In the genomic region with DNA sequence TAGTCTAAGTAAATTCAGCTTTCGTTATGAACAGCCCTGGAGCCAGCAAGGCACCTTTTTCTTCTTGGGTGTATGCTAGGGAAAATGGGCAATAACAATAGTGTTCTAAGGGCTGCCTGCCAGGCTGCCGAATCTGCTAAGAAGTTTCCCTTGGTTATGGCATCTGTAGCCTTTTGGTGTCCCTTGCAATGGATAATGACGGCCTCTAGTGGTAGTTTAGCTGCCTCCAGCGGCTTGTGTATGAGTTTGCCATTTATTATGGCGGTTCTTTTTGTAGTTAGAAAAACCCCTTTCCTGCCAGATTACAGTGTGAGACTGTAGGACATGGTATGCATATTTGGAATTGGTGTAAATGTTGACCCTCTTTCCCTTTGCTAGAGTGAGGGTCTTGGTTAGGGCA, we compare ENCODE assay signal across 19 cellular contexts.
"Had no signal": no experiment of that assay in that cellular context is flagged by ENCODE, and none has a peak within 500 bp of the region (broad histone marks: within the 10 kb centered on the region; RNA-seq: fewer than 3 reads in every experiment).

No MANE protein-coding gene starts in this region.

- FAIRE-seq: frontal cortex, islet of Langerhans had no signal

- H3K27me3 ChIP-seq: heart left ventricle, neutrophil, right atrium auricular region, sigmoid colon, testis, tibial nerve had no signal

- ATAC-seq: heart left ventricle; naive thymus-derived CD4-positive, alpha-beta T cell; stimulated activated naive B cell treated with anti-CD40 and anti-IgM and Interleukin-4, amounts not matched to agents 10 μg/mL and 1 μg/mL and 100 μg/mL, for 72 hours; stimulated activated naive CD8-positive, alpha-beta T cell treated with anti-CD3 and anti-CD28 coated beads, Interleukin-15, amount 100 ng/mL, for 72 hours had no signal

- H3K27ac Mint-ChIP-seq: naive thymus-derived CD4-positive, alpha-beta T cell; nephron progenitor cell; stimulated activated naive B cell treated with anti-CD40 and anti-IgM and Interleukin-4, amounts not matched to agents 10 μg/mL and 1 μg/mL and 100 μg/mL, for 72 hours; stimulated activated naive CD8-positive, alpha-beta T cell treated with anti-CD3 and anti-CD28 coated beads, Interleukin-15, amount 100 ng/mL, for 72 hours had no signal

- H3K9me3 ChIP-seq: heart left ventricle, neutrophil, right atrium auricular region, sigmoid colon, testis, tibial nerve had no signal

- H3K27me3 Mint-ChIP-seq: naive thymus-derived CD4-positive, alpha-beta T cell; stimulated activated naive B cell treated with anti-CD40 and anti-IgM and Interleukin-4, amounts not matched to agents 10 μg/mL and 1 μg/mL and 100 μg/mL, for 72 hours; stimulated activated naive CD8-positive, alpha-beta T cell treated with anti-CD3 and anti-CD28 coated beads, Interleukin-15, amount 100 ng/mL, for 72 hours had no signal

- DNase-seq: effector CD4-positive, alpha-beta T cell; heart left ventricle; hippocampal formation; kidney glomerular epithelial cell; naive thymus-derived CD4-positive, alpha-beta T cell; nephron progenitor cell; sigmoid colon; stimulated activated CD4-positive, alpha-beta T cell treated with anti-CD3 and anti-CD28 coated beads, Interleukin-2, amount 100 ng/mL, for 24 hours; stimulated activated CD4-positive, alpha-beta T cell treated with anti-CD3 and anti-CD28 coated beads, Interleukin-4, amount 100 ng/mL, for 4 hours; stimulated activated naive B cell treated with anti-CD40 and anti-IgM and Interleukin-4, amounts not matched to agents 10 μg/mL and 1 μg/mL and 100 μg/mL, for 72 hours; stimulated activated naive CD8-positive, alpha-beta T cell treated with anti-CD3 and anti-CD28 coated beads, Interleukin-15, amount 100 ng/mL, for 72 hours; testis had no signal

- H3K4me1 Mint-ChIP-seq: stimulated activated naive B cell treated with anti-CD40 and anti-IgM and Interleukin-4, amounts not matched to agents 10 μg/mL and 1 μg/mL and 100 μg/mL, for 72 hours; stimulated activated naive CD8-positive, alpha-beta T cell treated with anti-CD3 and anti-CD28 coated beads, Interleukin-15, amount 100 ng/mL, for 72 hours had no signal

- H3K4me3 Mint-ChIP-seq: naive thymus-derived CD4-positive, alpha-beta T cell; nephron progenitor cell; stimulated activated naive B cell treated with anti-CD40 and anti-IgM and Interleukin-4, amounts not matched to agents 10 μg/mL and 1 μg/mL and 100 μg/mL, for 72 hours; stimulated activated naive CD8-positive, alpha-beta T cell treated with anti-CD3 and anti-CD28 coated beads, Interleukin-15, amount 100 ng/mL, for 72 hours had no signal

- H3K4me3 ChIP-seq: coronary artery, heart left ventricle, right atrium auricular region, sigmoid colon, skin epidermis, testis, tibial nerve had no signal

- H3K27ac ChIP-seq: coronary artery, heart left ventricle, neutrophil, right atrium auricular region, sigmoid colon, skin epidermis, testis, tibial nerve had no signal

- H3K36me3 ChIP-seq: heart left ventricle, neutrophil, right atrium auricular region had no signal

- H3K4me1 ChIP-seq: heart left ventricle, right atrium auricular region, testis, tibial nerve had no signal
